15 cellular contexts compared by ENCODE assay signal in genomic region chr13:32254916-32255743, GRCh38.
A peak's percentile ranks its signal among the peaks of the same experiment; 100 is the strongest.
DNase-seq lines count a peak whose midpoint lies in the region; ATAC-seq, FAIRE-seq and TF ChIP-seq lines count a peak whose summit lies in the region.
"Had no signal": no experiment of that assay in that cellular context is flagged by ENCODE, and none has a peak within 500 bp of the region (broad histone marks: within the 10 kb centered on the region; RNA-seq: fewer than 3 reads in every experiment).

No MANE protein-coding gene starts in this region.

- TF ChIP-seq EP300 in HepG2 (IDR thresholded peaks at IDR 0.05; ENCODE audit: low read depth in 2 of 2, low read length in 2 of 2) (no peak), HepG2 (CRISPR knock-in tag; IDR thresholded peaks at IDR 0.05; ENCODE audit: borderline replicate concordance) (no peak), suprapubic skin (IDR thresholded peaks at IDR 0.05) (no peak)

- H3K36me3 ChIP-seq in HepG2 (replicated peaks in 1 of 2; ENCODE audit: control insufficient read depth in 1 of 2, insufficient read depth in 2 of 2, low read length in 2 of 2): peaks cover 6 to 14% of the 10 kb centered on the region in 2 experiments; a peak in 4 of 5 replicates
- H3K36me3 ChIP-seq in suprapubic skin: peaks cover 9% of the 10 kb centered on the region
- H3K36me3 ChIP-seq: brain microvascular endothelial cell had no signal

- peak overlapping the region; percentile 96 for H3K27ac Mint-ChIP-seq in chondrocyte (ENCODE audit: unreplicated experiment)
- H3K27ac Mint-ChIP-seq in activated CD8-positive, alpha-beta T cell treated with anti-CD3 and anti-CD28 coated beads for 36 hours: no peak overlapping the region
- H3K27ac Mint-ChIP-seq: activated naive CD4-positive, alpha-beta T cell treated with anti-CD3 and anti-CD28 coated beads for 36 hours; endodermal cell; naive B cell had no signal

- no peaks in the 10 kb centered on the region for H3K79me2 ChIP-seq in HepG2 (ENCODE audit: insufficient read depth, low read length)

- FAIRE-seq in HepG2 (lab: Jason Lieb, UNC): no peak

- WGBS in HepG2 (ENCODE audit: low lambda C conversion rate): 3% methylated on average over 10 of the region's 10 CpGs
- WGBS in suprapubic skin: 45% methylated on average over 10 of the region's 10 CpGs

- intact Hi-C loops in HepG2 (cut with micrococcal nuclease; ENCODE audit: unreplicated experiment): no loop called here
- intact Hi-C loops in activated CD8-positive, alpha-beta T cell treated with anti-CD3 and anti-CD28 coated beads for 36 hours (cut with micrococcal nuclease): no loop called here

- no peak for TF ChIP-seq RAD21 in HepG2 (CRISPR knock-in tag; IDR thresholded peaks at IDR 0.05)

- peak overlapping the region; percentile 77 for H3K4me2 ChIP-seq in HepG2 (ENCODE audit: low read depth, low read length)

- no peaks in the 10 kb centered on the region for H3K27me3 ChIP-seq in HepG2 (ENCODE audit: control insufficient read depth in 1 of 2, insufficient read depth in 2 of 2, low read length in 2 of 2)
- no peaks in the 10 kb centered on the region for H3K27me3 ChIP-seq in suprapubic skin
- H3K27me3 ChIP-seq: brain microvascular endothelial cell had no signal

- peaks cover 50% of the 10 kb centered on the region for H3K4me1 Mint-ChIP-seq in chondrocyte (ENCODE audit: low read depth)
- H3K4me1 Mint-ChIP-seq in activated CD8-positive, alpha-beta T cell treated with anti-CD3 and anti-CD28 coated beads for 36 hours (ENCODE audit: low read depth): no peaks in the 10 kb centered on the region
- H3K4me1 Mint-ChIP-seq: endodermal cell, naive B cell had no signal

- POLR2A ChIA-PET in HepG2 (lab: Yijun Ruan, JAX): interaction anchor here (0.7 to 3.4 kb wide), 23 partner anchors 9 to 283 kb away, joined by 3 to 41 read pairs (median 4); partner anchors contain the start of genes BRCA2, FRY, N4BP2L1 and N4BP2L2
- POLR2A ChIA-PET in activated CD8-positive, alpha-beta T cell treated with anti-CD3 and anti-CD28 coated beads for 36 hours (lab: Charles Lee): no interaction called here

- no peaks in the 10 kb centered on the region for H3K9me3 ChIP-seq in HepG2 (ENCODE audit: low read length)
- H3K9me3 ChIP-seq in suprapubic skin: no peaks in the 10 kb centered on the region

- in situ Hi-C loops in HepG2 (cut with HindIII; ENCODE audit: extremely low pct_ligation_motif_present, low pct_unique_long_range_greater_than_20kb): no loop called here

- TSS peak; percentile 93 for BruUV-seq in HepG2 (replicated peaks; lab: Mats Ljungman, UMichigan)

- TF ChIP-seq CTCF in chondrocyte (IDR thresholded peaks at IDR 0.05) (no peak), HepG2 (CRISPR knock-in tag; IDR thresholded peaks at IDR 0.05) (no peak), suprapubic skin (IDR thresholded peaks at IDR 0.05) (no peak)
- no peak for TF ChIP-seq CTCF in activated CD8-positive, alpha-beta T cell treated with anti-CD3 and anti-CD28 coated beads for 36 hours (IDR thresholded peaks at IDR 0.05)

- peaks cover 12% of the 10 kb centered on the region for H3K36me3 Mint-ChIP-seq in chondrocyte (ENCODE audit: low read depth)
- H3K36me3 Mint-ChIP-seq in activated CD8-positive, alpha-beta T cell treated with anti-CD3 and anti-CD28 coated beads for 36 hours (ENCODE audit: low read depth): no peaks in the 10 kb centered on the region
- H3K36me3 Mint-ChIP-seq: naive B cell had no signal

- CTCF ChIA-PET in HepG2 (lab: Yijun Ruan, JAX; ENCODE audit: low intra/inter-chr PET ratio, low total read pairs): no interaction called here
- CTCF ChIA-PET in activated CD8-positive, alpha-beta T cell treated with anti-CD3 and anti-CD28 coated beads for 36 hours (lab: Charles Lee): interaction anchor here (1.4 to 2.0 kb wide), 3 partner anchors 8 to 14 kb away, joined by 6 to 11 read pairs (median 8); no protein-coding TSS in a partner anchor

- H3K4me1 ChIP-seq in HepG2 (ENCODE audit: insufficient read depth, low read length): peaks cover 74% of the 10 kb centered on the region
- H3K4me1 ChIP-seq in suprapubic skin: peaks cover 8% of the 10 kb centered on the region

- H3K27ac ChIP-seq in HepG2 (ENCODE audit: extremely low read length, insufficient read depth, low read length): peak overlapping the region; percentile 92
- H3K27ac ChIP-seq in suprapubic skin: peak overlapping the region; percentile 71
- H3K27ac ChIP-seq: brain microvascular endothelial cell had no signal

- ATAC-seq in HepG2: peak; percentile 59
- no peak for ATAC-seq in HG03457 (IDR thresholded peaks at IDR 0.05; ENCODE audit: unreplicated experiment)
- no peak for ATAC-seq in activated CD8-positive, alpha-beta T cell treated with anti-CD3 and anti-CD28 coated beads for 36 hours

- no peak overlapping the region for H2AFZ ChIP-seq in HepG2 (ENCODE audit: low read length)

- peak overlapping the region; percentile 70 for H3K9ac ChIP-seq in HepG2 (ENCODE audit: insufficient read depth, low read depth, low read length)

- DNase-seq in DMS53 treated with DMSO at 0.1 percent for 48 hours (lab: John Stamatoyannopoulos, UW; ENCODE audit: unreplicated experiment) (peak; percentile 58), chondrocyte (ENCODE audit: low spot score) (no peak), HepG2 (ENCODE audit: low spot score) (peak; percentile 58), suprapubic skin (ENCODE audit: low spot score in 2 of 2) (no peak), NCI-H2171 (lab: John Stamatoyannopoulos, UW) (no peak)
- DNase-seq in stimulated activated CD4-positive, alpha-beta T cell treated with anti-CD3 and anti-CD28 coated beads, Interleukin-2, amount 100 ng/mL, for 24 hours: no peak
- no peak for DNase-seq in activated CD8-positive, alpha-beta T cell treated with anti-CD3 and anti-CD28 coated beads for 36 hours
- DNase-seq: activated naive CD4-positive, alpha-beta T cell treated with anti-CD3 and anti-CD28 coated beads for 36 hours; brain microvascular endothelial cell; DMS 273 treated with DMSO at 0.1 percent for 48 hours; endodermal cell; naive B cell; NCI-H2227 treated with DMSO at 0.1 percent for 48 hours; stimulated activated CD4-positive, alpha-beta T cell treated with anti-CD3 and anti-CD28 coated beads, Interleukin-1b, Interleukin-23, amount 100 ng/mL, for 48 hours had no signal

- H3K4me3 Mint-ChIP-seq in chondrocyte (ENCODE audit: unreplicated experiment): no peak overlapping the region
- no peak overlapping the region for H3K4me3 Mint-ChIP-seq in activated CD8-positive, alpha-beta T cell treated with anti-CD3 and anti-CD28 coated beads for 36 hours
- H3K4me3 Mint-ChIP-seq: activated naive CD4-positive, alpha-beta T cell treated with anti-CD3 and anti-CD28 coated beads for 36 hours; endodermal cell; naive B cell had no signal

- H3K9me3 Mint-ChIP-seq in chondrocyte (ENCODE audit: low read depth): no peaks in the 10 kb centered on the region
- H3K9me3 Mint-ChIP-seq in activated CD8-positive, alpha-beta T cell treated with anti-CD3 and anti-CD28 coated beads for 36 hours: no peaks in the 10 kb centered on the region
- H3K9me3 Mint-ChIP-seq: activated naive CD4-positive, alpha-beta T cell treated with anti-CD3 and anti-CD28 coated beads for 36 hours; endodermal cell; naive B cell had no signal

- H4K20me1 ChIP-seq in HepG2 (ENCODE audit: insufficient read depth, low read length): no peaks in the 10 kb centered on the region

- TF ChIP-seq POLR2A in HepG2 (IDR thresholded peaks at IDR 0.05; ENCODE audit: insufficient read depth in 1 of 2, low read depth in 2 of 2, low read length in 2 of 2): peak; percentile 35 to 43; a peak in 2 of 4 replicates
- TF ChIP-seq POLR2A in suprapubic skin (IDR thresholded peaks at IDR 0.05): no peak

- H3K4me3 ChIP-seq in HepG2 (replicated peaks in 1 of 3; ENCODE audit: insufficient read depth in 1 of 3, low read depth in 2 of 3, low read length in 3 of 3) (peak overlapping the region; percentile 5 to 59 (median 24); a peak in 5 of 6 replicates), suprapubic skin (peak overlapping the region; percentile 30)

- no peaks in the 10 kb centered on the region for H3K27me3 Mint-ChIP-seq in chondrocyte (ENCODE audit: low read depth)
- no peaks in the 10 kb centered on the region for H3K27me3 Mint-ChIP-seq in activated CD8-positive, alpha-beta T cell treated with anti-CD3 and anti-CD28 coated beads for 36 hours
- H3K27me3 Mint-ChIP-seq: naive B cell had no signal

TF ChIP-seq in HepG2, 621 proteins besides CTCF, POLR2A, EP300 and RAD21 (continues in another document):
- TF ChIP-seq PAWR (CRISPR knock-in tag; IDR thresholded peaks at IDR 0.05; ENCODE audit: borderline replicate concordance) (no peak), ZNF740 (CRISPR knock-in tag; IDR thresholded peaks at IDR 0.05) (no peak), MAX (IDR thresholded peaks at IDR 0.05) (peak; percentile 62; the same call in 1 of the 2 replicates), ZNF329 (CRISPR knock-in tag; IDR thresholded peaks at IDR 0.05; ENCODE audit: low read depth) (no peak), ZMYM2 (CRISPR knock-in tag; IDR thresholded peaks at IDR 0.05) (no peak), GZF1 (CRISPR knock-in tag; IDR thresholded peaks at IDR 0.05) (no peak), ZSCAN25 (CRISPR knock-in tag; IDR thresholded peaks at IDR 0.05) (0 out of 2 replicates have a peak, but pooled peaks have one; percentile 21), HOXA5 (CRISPR knock-in tag; IDR thresholded peaks at IDR 0.05) (no peak), ZEB1 (IDR thresholded peaks at IDR 0.05; ENCODE audit: insufficient replicate concordance, low read depth) (peak; percentile 4), CCDC6 (CRISPR knock-in tag; IDR thresholded peaks at IDR 0.05) (0 out of 2 replicates have a peak, but pooled peaks have one; percentile 28)

Comparison
In these comparisons a context has a peak if more than half of its experiments do, and no peak if none do; other contexts are left out.
1. DNase-seq: peak in DMS53 treated with DMSO at 0.1 percent for 48 hours (single experiment) and HepG2 (single experiment); none in chondrocyte (single experiment), suprapubic skin (0 of 2), stimulated activated CD4-positive, alpha-beta T cell treated with anti-CD3 and anti-CD28 coated beads, Interleukin-2, amount 100 ng/mL, for 24 hours (0 of 2), NCI-H2171 (single experiment) and activated CD8-positive, alpha-beta T cell treated with anti-CD3 and anti-CD28 coated beads for 36 hours (single experiment).
2. POLR2A ChIP-seq: peak in HepG2 (2 of 2); none in suprapubic skin (0 of 2).